23 cellular contexts compared by ENCODE assay signal in the genomic region with DNA sequence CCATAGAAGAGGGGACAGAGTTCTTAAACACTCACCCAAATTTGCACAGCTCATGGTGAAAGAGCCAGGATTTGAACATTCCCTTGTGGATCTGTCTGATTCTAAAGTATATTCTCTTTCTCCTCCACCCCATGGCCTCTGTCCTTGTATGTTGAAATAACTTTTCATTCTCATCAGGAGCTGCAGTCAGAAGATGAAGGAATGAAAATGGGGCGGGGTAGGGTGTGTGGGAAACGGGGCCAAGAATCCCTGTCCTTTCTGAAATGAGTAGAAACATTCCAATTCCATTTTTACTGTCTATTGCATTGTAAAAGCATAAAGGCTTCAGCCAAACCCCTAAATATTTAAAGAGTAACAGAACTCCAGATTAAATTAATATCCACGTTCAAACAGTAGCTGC. TPM values are rescaled to one million over a fixed set of nuclear protein-coding genes. Genes with fewer than 3 reads are reported as not detected.
"Had no signal": no experiment of that assay in that cellular context is flagged by ENCODE, and none has a peak within 500 bp of the region (broad histone marks: within the 10 kb centered on the region; RNA-seq: fewer than 3 reads in every experiment).

No MANE protein-coding gene starts in this region.

- H3K79me2 ChIP-seq: hepatocyte, parathyroid adenoma had no signal

- H3K4me1 ChIP-seq: left ventricle myocardium inferior, lower lobe of right lung, parathyroid adenoma, prostate gland, right lobe of liver, stomach had no signal

- H2AFZ ChIP-seq: hepatocyte, parathyroid adenoma had no signal

- H3K9ac ChIP-seq: parathyroid adenoma had no signal

- H3K36me3 Mint-ChIP-seq: memory B cell; mesothelial cell of epicardium; natural killer cell treated with Interleukin-12 subunit alpha and Interleukin-12 subunit beta and Interleukin-15 and Interleukin-18, amount 100 ng/mL, for 72 hours had no signal

- H3K27me3 ChIP-seq: right lobe of liver had no signal

- H3K27ac Mint-ChIP-seq: endodermal cell; memory B cell; mesothelial cell of epicardium; natural killer cell treated with Interleukin-12 subunit alpha and Interleukin-12 subunit beta and Interleukin-15 and Interleukin-18, amount 100 ng/mL, for 72 hours had no signal

- H3K4me3 Mint-ChIP-seq: endodermal cell; memory B cell; mesothelial cell of epicardium; natural killer cell treated with Interleukin-12 subunit alpha and Interleukin-12 subunit beta and Interleukin-15 and Interleukin-18, amount 100 ng/mL, for 72 hours had no signal

- H3K4me3 ChIP-seq: coronary artery, hepatocyte, left ventricle myocardium inferior, lower lobe of right lung, prostate gland, right lobe of liver, skin epidermis, stomach had no signal

- H3K27ac ChIP-seq: coronary artery, hepatocyte, left ventricle myocardium inferior, lower lobe of right lung, parathyroid adenoma, prostate gland, right lobe of liver, skin epidermis, stomach had no signal

- ATAC-seq: left cardiac atrium; lower lobe of right lung; natural killer cell treated with Interleukin-12 subunit alpha and Interleukin-12 subunit beta and Interleukin-15 and Interleukin-18, amount 100 ng/mL, for 72 hours; right lobe of liver had no signal

- DNase-seq: effector CD4-positive, alpha-beta T cell; endodermal cell; erythroblast; foreskin melanocyte; head of caudate nucleus; kidney; left cardiac atrium; left ventricle myocardium inferior; lower lobe of right lung; right lobe of liver; stimulated activated CD4-positive, alpha-beta T cell treated with anti-CD3 and anti-CD28 coated beads, Interleukin-2, amount 100 ng/mL, for 24 hours; stimulated activated CD4-positive, alpha-beta T cell treated with anti-CD3 and anti-CD28 coated beads, Interleukin-4, amount 100 ng/mL, for 4 hours; stimulated activated naive CD4-positive, alpha-beta T cell; stomach; substantia nigra had no signal

- H3K4me2 ChIP-seq: hepatocyte had no signal

- H3K9me3 ChIP-seq: left ventricle myocardium inferior, lower lobe of right lung, prostate gland, right lobe of liver, stomach had no signal

- H3K4me1 Mint-ChIP-seq: memory B cell had no signal

- H3K9me3 Mint-ChIP-seq: endodermal cell; memory B cell; mesothelial cell of epicardium; natural killer cell treated with Interleukin-12 subunit alpha and Interleukin-12 subunit beta and Interleukin-15 and Interleukin-18, amount 100 ng/mL, for 72 hours had no signal

- H3K36me3 ChIP-seq: left ventricle myocardium inferior, lower lobe of right lung, prostate gland, right lobe of liver, stomach had no signal

RNA-seq across cellular contexts. Expression of gene NOG, which starts 42.8 kb away (rescaled TPM):
- total RNA-seq: natural killer cell treated with Interleukin-12 subunit alpha and Interleukin-12 subunit beta and Interleukin-15 and Interleukin-18, amount 100 ng/mL, for 72 hours had no signal
